In genomic region chr17:15782809-15783208, GRCh38 we compare ENCODE assay signal across 8 cellular contexts. TPM values are rescaled to one million over a fixed set of nuclear protein-coding genes. Genes with fewer than 3 reads are reported as not detected.
DNase-seq lines count a peak whose midpoint lies in the region; ATAC-seq and TF ChIP-seq lines count a peak whose summit lies in the region.

No MANE protein-coding gene starts in this region.

- H3K9me3 Mint-ChIP-seq in activated naive CD4-positive, alpha-beta T cell treated with anti-CD3 and anti-CD28 coated beads, Interleukin-2, amount 10 ng/mL, durations not matched to agents 7 days and 5 days, result peaks cover 11% of the 10 kb centered on the region
- H3K9me3 Mint-ChIP-seq in progenitor cell of endocrine pancreas (ENCODE audit: low read depth), result peaks cover 11% of the 10 kb centered on the region

- H3K27me3 Mint-ChIP-seq in activated naive CD4-positive, alpha-beta T cell treated with anti-CD3 and anti-CD28 coated beads, Interleukin-2, amount 10 ng/mL, durations not matched to agents 7 days and 5 days, result peaks cover 43% of the 10 kb centered on the region
- H3K27me3 Mint-ChIP-seq in progenitor cell of endocrine pancreas, result no peaks in the 10 kb centered on the region

- CTCF ChIA-PET in activated naive CD4-positive, alpha-beta T cell treated with anti-CD3 and anti-CD28 coated beads, Interleukin-2, amount 10 ng/mL, durations not matched to agents 7 days and 5 days (lab: Charles Lee), result no interaction called here

- no peaks in the 10 kb centered on the region for H3K36me3 Mint-ChIP-seq in activated naive CD4-positive, alpha-beta T cell treated with anti-CD3 and anti-CD28 coated beads, Interleukin-2, amount 10 ng/mL, durations not matched to agents 7 days and 5 days
- peaks cover 1% of the 10 kb centered on the region for H3K36me3 Mint-ChIP-seq in progenitor cell of endocrine pancreas (ENCODE audit: insufficient read depth)

- ATAC-seq in Right ventricle myocardium inferior, result peak; percentile 73

- in situ Hi-C loops in GM13976 (cut with MboI; ENCODE audit: low sequenced_read_pairs, unreplicated experiment), result no loop called here

- DNase-seq in CD1c-positive myeloid dendritic cell (ENCODE audit: extremely low spot score) (peak; percentile 29), Right ventricle myocardium inferior (ENCODE audit: missing footprints) (peak; percentile 85), renal cortical epithelial cell (ENCODE audit: low read depth) (peak; percentile 8), NCI-H2081 treated with DMSO at 0.1 percent for 48 hours (lab: John Stamatoyannopoulos, UW) (no peak), progenitor cell of endocrine pancreas (ENCODE audit: low spot score, unreplicated experiment) (no peak), H4 (ENCODE audit: low spot score) (no peak), GM13976 (ENCODE audit: low spot score) (no peak)
- peak; percentile 23 for DNase-seq in activated naive CD4-positive, alpha-beta T cell treated with anti-CD3 and anti-CD28 coated beads, Interleukin-2, amount 10 ng/mL, durations not matched to agents 7 days and 5 days

- H3K4me1 Mint-ChIP-seq in activated naive CD4-positive, alpha-beta T cell treated with anti-CD3 and anti-CD28 coated beads, Interleukin-2, amount 10 ng/mL, durations not matched to agents 7 days and 5 days, result peaks cover 2% of the 10 kb centered on the region
- peaks cover 4% of the 10 kb centered on the region for H3K4me1 Mint-ChIP-seq in progenitor cell of endocrine pancreas (ENCODE audit: low read depth)

- H3K27ac Mint-ChIP-seq in activated naive CD4-positive, alpha-beta T cell treated with anti-CD3 and anti-CD28 coated beads, Interleukin-2, amount 10 ng/mL, durations not matched to agents 7 days and 5 days, result no peak overlapping the region
- no peak overlapping the region for H3K27ac Mint-ChIP-seq in progenitor cell of endocrine pancreas

- H3K4me3 Mint-ChIP-seq in activated naive CD4-positive, alpha-beta T cell treated with anti-CD3 and anti-CD28 coated beads, Interleukin-2, amount 10 ng/mL, durations not matched to agents 7 days and 5 days, result no peak overlapping the region
- H3K4me3 Mint-ChIP-seq in progenitor cell of endocrine pancreas (ENCODE audit: low read depth), result no peak overlapping the region

- TF ChIP-seq CTCF in progenitor cell of endocrine pancreas (IDR thresholded peaks at IDR 0.05; ENCODE audit: unreplicated experiment) (no peak), GM13976 (IDR thresholded peaks at IDR 0.05; ENCODE audit: borderline replicate concordance, control extremely low read depth, extremely low read depth, insufficient read depth, missing control alignments) (no peak)

- intact Hi-C loops in Right ventricle myocardium inferior (cut with DNase I), result no loop called here

RNA-seq across cellular contexts. Expression of gene TBC1D26, which starts 50.7 kb away (rescaled TPM):
- total RNA-seq in Right ventricle myocardium inferior (not detected), renal cortical epithelial cell (not detected in 2 replicates), progenitor cell of endocrine pancreas (2.4 and 2.9 TPM in 2 replicates)
- not detected in 2 replicates for total RNA-seq in H4 (2014; rRNA removed; shearing (Covaris generic))

Comparison
In these comparisons a context has a peak if more than half of its experiments do, and no peak if none do; other contexts are left out.
1. DNase-seq: peak in CD1c-positive myeloid dendritic cell (single experiment), activated naive CD4-positive, alpha-beta T cell treated with anti-CD3 and anti-CD28 coated beads, Interleukin-2, amount 10 ng/mL, durations not matched to agents 7 days and 5 days (single experiment), Right ventricle myocardium inferior (single experiment) and renal cortical epithelial cell (single experiment); none in NCI-H2081 treated with DMSO at 0.1 percent for 48 hours (single experiment), progenitor cell of endocrine pancreas (single experiment), H4 (single experiment) and GM13976 (single experiment).